Comparison of ENCODE assay signal across 1 cellular context in the genomic region with DNA sequence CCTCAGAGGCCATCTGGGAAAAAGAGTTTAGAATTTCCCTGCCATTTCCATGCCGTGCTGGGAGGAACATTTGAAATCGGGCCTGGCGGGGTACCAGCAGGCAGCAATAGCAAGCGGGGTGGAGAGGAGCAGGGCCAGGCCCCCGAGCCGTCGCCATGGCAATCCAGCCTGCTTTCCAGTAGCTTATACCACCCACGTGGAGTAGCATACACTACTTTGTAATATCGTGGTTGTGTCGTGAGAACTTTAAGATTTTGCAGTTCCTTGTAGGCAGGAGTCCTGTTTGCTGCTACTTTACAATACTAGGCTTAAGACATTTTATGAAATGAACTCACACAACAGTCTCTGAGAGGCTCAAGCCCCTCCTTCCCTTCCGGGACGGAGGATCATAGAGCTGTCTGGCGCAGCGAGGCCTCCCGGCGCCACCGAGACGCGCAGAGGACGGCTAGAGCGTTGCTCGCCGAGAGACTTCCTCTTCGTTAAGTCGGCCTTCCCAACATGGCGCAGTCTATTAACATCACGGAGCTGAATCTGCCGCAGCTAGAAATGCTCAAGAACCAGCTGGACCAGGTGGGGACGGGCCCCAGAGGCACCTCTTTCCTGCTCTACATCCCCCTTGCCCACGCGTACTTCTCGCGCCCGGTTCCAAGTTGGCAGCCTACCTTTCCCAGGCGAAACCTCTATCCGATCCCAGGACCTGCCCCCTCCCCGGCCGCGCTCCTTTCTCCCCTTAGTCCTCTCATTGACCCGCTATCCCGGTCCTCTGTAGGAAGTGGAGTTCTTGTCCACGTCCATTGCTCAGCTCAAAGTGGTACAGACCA.
TF ChIP-seq lines count a peak whose summit lies in the region.

A gene (plus strand): TSS at position 473 of the 821 bp plus-strand sequence. CDS start 26 bp downstream, at position 499.

TF ChIP-seq in K562, 482 proteins besides CTCF, POLR2A, EP300 and RAD21 (continued from another document):
- TF ChIP-seq, protein P1, sequence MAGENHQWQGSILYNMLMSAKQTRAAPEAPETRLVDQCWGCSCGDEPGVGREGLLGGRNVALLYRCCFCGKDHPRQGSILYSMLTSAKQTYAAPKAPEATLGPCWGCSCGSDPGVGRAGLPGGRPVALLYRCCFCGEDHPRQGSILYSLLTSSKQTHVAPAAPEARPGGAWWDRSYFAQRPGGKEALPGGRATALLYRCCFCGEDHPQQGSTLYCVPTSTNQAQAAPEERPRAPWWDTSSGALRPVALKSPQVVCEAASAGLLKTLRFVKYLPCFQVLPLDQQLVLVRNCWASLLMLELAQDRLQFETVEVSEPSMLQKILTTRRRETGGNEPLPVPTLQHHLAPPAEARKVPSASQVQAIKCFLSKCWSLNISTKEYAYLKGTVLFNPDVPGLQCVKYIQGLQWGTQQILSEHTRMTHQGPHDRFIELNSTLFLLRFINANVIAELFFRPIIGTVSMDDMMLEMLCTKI (IDR thresholded peaks at IDR 0.05; ENCODE audit: partially characterized antibody): no peak
- TF ChIP-seq ZNF174 (CRISPR knock-in tag; IDR thresholded peaks at IDR 0.05): no peak
